Comparison of ENCODE assay signal across 28 cellular contexts in genomic region chr12:34591966-34592365, GRCh38.
"Had no signal": no experiment of that assay in that cellular context is flagged by ENCODE, and none has a peak within 500 bp of the region (broad histone marks: within the 10 kb centered on the region; RNA-seq: fewer than 3 reads in every experiment).

No MANE protein-coding gene starts in this region.

- H3K27me3 ChIP-seq: stomach, suprapubic skin, testis, thyroid gland, tibial artery, tibial nerve, transverse colon, upper lobe of left lung, upper lobe of right lung, uterus, vagina had no signal

- H3K4me3 Mint-ChIP-seq: stimulated activated effector memory CD8-positive, alpha-beta T cell treated with anti-CD3 and anti-CD28 coated beads, Interleukin-12 subunit alpha, Interleukin-12 subunit beta, amount 100 ng/mL, for 72 hours; stimulated activated memory B cell treated with anti-CD40 and anti-IgM and Interleukin-4, amounts not matched to agents 10 μg/mL and 1 μg/mL and 100 μg/mL, for 72 hours; stimulated activated naive B cell treated with anti-CD40 and anti-IgM and Interleukin-4, amounts not matched to agents 10 μg/mL and 1 μg/mL and 100 μg/mL, for 72 hours; stimulated activated naive CD8-positive, alpha-beta T cell treated with anti-CD3 and anti-CD28 coated beads, Interleukin-15, amount 100 ng/mL, for 72 hours; stimulated activated naive CD8-positive, alpha-beta T cell treated with anti-CD3 and anti-CD28 coated beads, Interleukin-15, Interleukin-2, amounts not matched to agents 100 ng/mL and 50 ng/mL, for 24 hours; type B pancreatic cell had no signal

- H3K27me3 Mint-ChIP-seq: stimulated activated memory B cell treated with anti-CD40 and anti-IgM and Interleukin-4, amounts not matched to agents 10 μg/mL and 1 μg/mL and 100 μg/mL, for 72 hours; stimulated activated naive B cell treated with anti-CD40 and anti-IgM and Interleukin-4, amounts not matched to agents 10 μg/mL and 1 μg/mL and 100 μg/mL, for 72 hours; stimulated activated naive CD8-positive, alpha-beta T cell treated with anti-CD3 and anti-CD28 coated beads, Interleukin-15, amount 100 ng/mL, for 72 hours; stimulated activated naive CD8-positive, alpha-beta T cell treated with anti-CD3 and anti-CD28 coated beads, Interleukin-15, Interleukin-2, amounts not matched to agents 100 ng/mL and 50 ng/mL, for 24 hours; type B pancreatic cell had no signal

- H3K4me1 Mint-ChIP-seq: stimulated activated effector memory CD8-positive, alpha-beta T cell treated with anti-CD3 and anti-CD28 coated beads, Interleukin-12 subunit alpha, Interleukin-12 subunit beta, amount 100 ng/mL, for 72 hours; stimulated activated memory B cell treated with anti-CD40 and anti-IgM and Interleukin-4, amounts not matched to agents 10 μg/mL and 1 μg/mL and 100 μg/mL, for 72 hours; stimulated activated naive B cell treated with anti-CD40 and anti-IgM and Interleukin-4, amounts not matched to agents 10 μg/mL and 1 μg/mL and 100 μg/mL, for 72 hours; stimulated activated naive CD8-positive, alpha-beta T cell treated with anti-CD3 and anti-CD28 coated beads, Interleukin-15, amount 100 ng/mL, for 72 hours had no signal

- H3K27ac ChIP-seq: stomach, suprapubic skin, testis, thoracic aorta, thyroid gland, tibial artery, tibial nerve, transverse colon, upper lobe of left lung, upper lobe of right lung, uterus, vagina had no signal

- H3K4me3 ChIP-seq: stomach, suprapubic skin, testis, thoracic aorta, thyroid gland, tibial artery, tibial nerve, transverse colon, upper lobe of left lung, upper lobe of right lung, uterus, vagina had no signal

- H3K4me1 ChIP-seq: stomach, suprapubic skin, testis, thyroid gland, tibial artery, tibial nerve, transverse colon, upper lobe of left lung, upper lobe of right lung, uterus, vagina had no signal

- H3K36me3 ChIP-seq: stomach, suprapubic skin, thoracic aorta, thyroid gland, tibial artery, tibial nerve, transverse colon, upper lobe of left lung, upper lobe of right lung, uterus, vagina had no signal

- DNase-seq: stimulated activated CD4-positive, alpha-beta T cell treated with anti-CD3 and anti-CD28 coated beads, Interleukin-2, amount 100 ng/mL, for 48 hours; stimulated activated CD4-positive, alpha-beta T cell treated with anti-CD3 and anti-CD28 coated beads, Interleukin-4, amount 100 ng/mL, for 1 hour; stimulated activated CD4-positive, alpha-beta T cell treated with anti-CD3 and anti-CD28 coated beads, Interleukin-4, amount 100 ng/mL, for 24 hours; stimulated activated CD4-positive, alpha-beta T cell treated with anti-CD3 and anti-CD28 coated beads, Interleukin-4, amount 100 ng/mL, for 4 hours; stimulated activated CD8-positive, alpha-beta memory T cell treated with anti-CD3 and anti-CD28 coated beads, Interleukin-4, amount 100 ng/mL, for 48 hours; stimulated activated naive B cell treated with anti-CD40 and anti-IgM and Interleukin-4, amounts not matched to agents 10 μg/mL and 1 μg/mL and 100 μg/mL, for 72 hours; stimulated activated naive CD4-positive, alpha-beta T cell; stimulated activated naive CD4-positive, alpha-beta T cell treated with Interleukin-2 at 50 U/mL for 16 hours; stimulated activated naive CD8-positive, alpha-beta T cell treated with anti-CD3 and anti-CD28 coated beads, Interleukin-15, amount 100 ng/mL, for 72 hours; stimulated activated naive CD8-positive, alpha-beta T cell treated with anti-CD3 and anti-CD28 coated beads, Interleukin-15, Interleukin-2, amounts not matched to agents 100 U/mL and 50 U/mL, for 24 hours; stomach; substantia nigra; testis; thyroid gland; tibial artery; transverse colon; trophoblast cell; upper lobe of left lung; upper lobe of right lung; uterus had no signal

- H3K9me3 ChIP-seq: testis had no signal

- H3K27ac Mint-ChIP-seq: stimulated activated effector memory CD8-positive, alpha-beta T cell treated with anti-CD3 and anti-CD28 coated beads, Interleukin-12 subunit alpha, Interleukin-12 subunit beta, amount 100 ng/mL, for 72 hours; stimulated activated memory B cell treated with anti-CD40 and anti-IgM and Interleukin-4, amounts not matched to agents 10 μg/mL and 1 μg/mL and 100 μg/mL, for 72 hours; stimulated activated naive B cell treated with anti-CD40 and anti-IgM and Interleukin-4, amounts not matched to agents 10 μg/mL and 1 μg/mL and 100 μg/mL, for 72 hours; stimulated activated naive CD8-positive, alpha-beta T cell treated with anti-CD3 and anti-CD28 coated beads, Interleukin-15, amount 100 ng/mL, for 72 hours; stimulated activated naive CD8-positive, alpha-beta T cell treated with anti-CD3 and anti-CD28 coated beads, Interleukin-15, Interleukin-2, amounts not matched to agents 100 ng/mL and 50 ng/mL, for 24 hours; type B pancreatic cell had no signal

- H3K36me3 Mint-ChIP-seq: stimulated activated effector memory CD8-positive, alpha-beta T cell treated with anti-CD3 and anti-CD28 coated beads, Interleukin-12 subunit alpha, Interleukin-12 subunit beta, amount 100 ng/mL, for 72 hours; type B pancreatic cell had no signal

- ATAC-seq: stimulated activated effector memory CD8-positive, alpha-beta T cell treated with anti-CD3 and anti-CD28 coated beads, Interleukin-12 subunit alpha, Interleukin-12 subunit beta, amount 100 ng/mL, for 72 hours; stimulated activated memory B cell treated with anti-CD40 and anti-IgM and Interleukin-4, amounts not matched to agents 10 μg/mL and 1 μg/mL and 100 μg/mL, for 72 hours; stimulated activated naive B cell treated with anti-CD40 and anti-IgM and Interleukin-4, amounts not matched to agents 10 μg/mL and 1 μg/mL and 100 μg/mL, for 72 hours; stimulated activated naive CD8-positive, alpha-beta T cell treated with anti-CD3 and anti-CD28 coated beads, Interleukin-15, amount 100 ng/mL, for 72 hours; stimulated activated naive CD8-positive, alpha-beta T cell treated with anti-CD3 and anti-CD28 coated beads, Interleukin-15, Interleukin-2, amounts not matched to agents 100 U/mL and 50 U/mL, for 24 hours; upper lobe of right lung had no signal
